9 cellular contexts compared by ENCODE assay signal in the genomic region with DNA sequence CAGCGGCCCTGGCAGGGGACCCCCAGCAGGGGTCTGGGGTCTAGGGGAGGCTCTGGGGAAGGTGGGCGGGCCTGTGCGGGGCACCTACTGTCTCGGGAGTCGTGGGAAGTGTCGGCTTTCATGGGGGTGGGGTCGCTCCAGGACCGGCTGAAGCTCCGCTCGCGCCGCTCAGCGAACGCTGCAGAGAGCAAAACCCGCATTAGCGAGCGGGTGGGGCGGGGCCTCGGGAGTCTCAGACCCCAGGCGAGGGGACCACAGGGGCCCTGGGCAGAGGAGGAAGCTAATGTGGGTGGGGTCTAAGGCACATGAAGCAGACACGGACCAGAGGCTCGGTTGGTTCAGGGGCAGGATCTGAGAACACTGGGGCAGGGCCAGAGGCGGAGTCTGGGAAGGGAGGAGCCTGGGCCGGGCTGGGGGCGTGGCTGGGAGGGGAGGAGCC. TPM values are rescaled to one million over a fixed set of nuclear protein-coding genes. Genes with fewer than 3 reads are reported as not detected.
DNase-seq lines count a peak whose midpoint lies in the region; ATAC-seq and TF ChIP-seq lines count a peak whose summit lies in the region.
"Had no signal": no experiment of that assay in that cellular context is flagged by ENCODE, and none has a peak within 500 bp of the region (broad histone marks: within the 10 kb centered on the region; RNA-seq: fewer than 3 reads in every experiment).

No MANE protein-coding gene starts in this region.

- ATAC-seq in GM18498 (IDR thresholded peaks at IDR 0.05; ENCODE audit: unreplicated experiment) = peak; percentile 57
- ATAC-seq in left lobe of liver = peak; percentile 62

- peaks cover 6% of the 10 kb centered on the region for H3K36me3 Mint-ChIP-seq in progenitor cell of endocrine pancreas (ENCODE audit: insufficient read depth)

- peaks cover 2% of the 10 kb centered on the region for H3K4me1 Mint-ChIP-seq in progenitor cell of endocrine pancreas (ENCODE audit: low read depth)

- no peak overlapping the region for H3K27ac Mint-ChIP-seq in progenitor cell of endocrine pancreas

- H3K27me3 Mint-ChIP-seq in progenitor cell of endocrine pancreas = no peaks in the 10 kb centered on the region

- no peak for TF ChIP-seq CTCF in progenitor cell of endocrine pancreas (IDR thresholded peaks at IDR 0.05; ENCODE audit: unreplicated experiment)

- H3K9me3 Mint-ChIP-seq in progenitor cell of endocrine pancreas (ENCODE audit: low read depth) = no peaks in the 10 kb centered on the region

- DNase-seq in HUDEP-2 (lab: John Stamatoyannopoulos, UW; ENCODE audit: unreplicated experiment in 76 of 76) = peak in 55 of 76 experiments; percentile 8 to 73 (median 47)
- DNase-seq in activated CD4-positive, CD25-positive, alpha-beta regulatory T cell (lab: John Stamatoyannopoulos, UW) = peak in 3 of 4 experiments; percentile 40 to 46 (median 45)
- peak; percentile 54 to 88 for DNase-seq in dermis microvascular lymphatic vessel endothelial cell (ENCODE audit: low read depth in 2 of 2)
- DNase-seq in left lobe of liver (ENCODE audit: low spot score) = peak; percentile 83
- peak; percentile 57 to 59 for DNase-seq in stimulated activated CD4-positive, alpha-beta T cell treated with anti-CD3 and anti-CD28 coated beads, Interleukin-4, amount 100 ng/mL, for 4 hours
- DNase-seq in NCI-H2081 (lab: John Stamatoyannopoulos, UW) = no peak
- DNase-seq in progenitor cell of endocrine pancreas (ENCODE audit: low spot score, unreplicated experiment) = no peak

- no peak overlapping the region for H3K4me3 Mint-ChIP-seq in progenitor cell of endocrine pancreas (ENCODE audit: low read depth)

RNA-seq across cellular contexts. Expression of gene NSMF, which starts 5.5 kb away (rescaled TPM):
- total RNA-seq in dermis microvascular lymphatic vessel endothelial cell (13.2 and 23.8 TPM in 2 replicates), left lobe of liver (23.0 TPM), progenitor cell of endocrine pancreas (57.4 and 59.8 TPM in 2 replicates)

RNA-seq across cellular contexts. Expression of gene ENTPD8, which starts 12.5 kb away (rescaled TPM):
- total RNA-seq in dermis microvascular lymphatic vessel endothelial cell (0.25 and 0.26 TPM in 2 replicates), left lobe of liver (9.0 TPM), progenitor cell of endocrine pancreas (2.7 and 3.2 TPM in 2 replicates)
- total RNA-seq: M059J had no signal

RNA-seq across cellular contexts. Expression of gene NOXA1, which starts 30.5 kb away (rescaled TPM):
- total RNA-seq in dermis microvascular lymphatic vessel endothelial cell (1.3 and 2.1 TPM in 2 replicates), left lobe of liver (6.0 TPM), progenitor cell of endocrine pancreas (15.3 and 16.3 TPM in 2 replicates)
- total RNA-seq: M059J had no signal

RNA-seq across cellular contexts. Expression of gene EXD3, which starts 30.7 kb away (rescaled TPM):
- total RNA-seq in dermis microvascular lymphatic vessel endothelial cell (12.2 and 20.1 TPM in 2 replicates), left lobe of liver (19.3 TPM), progenitor cell of endocrine pancreas (31.7 and 33.8 TPM in 2 replicates)

Comparison
In these comparisons a context has a peak if more than half of its experiments do, and no peak if none do; other contexts are left out.
1. DNase-seq: peak in HUDEP-2 (55 of 76), activated CD4-positive, CD25-positive, alpha-beta regulatory T cell (3 of 4), dermis microvascular lymphatic vessel endothelial cell (2 of 2), left lobe of liver (single experiment) and stimulated activated CD4-positive, alpha-beta T cell treated with anti-CD3 and anti-CD28 coated beads, Interleukin-4, amount 100 ng/mL, for 4 hours (2 of 2); none in NCI-H2081 (0 of 2) and progenitor cell of endocrine pancreas (single experiment).